Comparison of ENCODE assay signal across 8 cellular contexts in genomic region chr3:58630081-58630709, GRCh38. TPM values are rescaled to one million over a fixed set of nuclear protein-coding genes. Genes with fewer than 3 reads are reported as not detected.
DNase-seq lines count a peak whose midpoint lies in the region.

No MANE protein-coding gene starts in this region.

- DNase-seq in SKM-1 treated with dmso at 0.1 percent for 144 hours (lab: John Stamatoyannopoulos, UW; ENCODE audit: unreplicated experiment) (peak; percentile 44), SKM-1 (lab: John Stamatoyannopoulos, UW; ENCODE audit: unreplicated experiment) (no peak), NCI-H146 treated with DMSO at 0.1 percent for 48 hours (lab: John Stamatoyannopoulos, UW; ENCODE audit: unreplicated experiment) (peak; percentile 1), cerebellum (ENCODE audit: low spot score) (peak; percentile 79), left kidney (ENCODE audit: low read depth, low spot score) (peak; percentile 83), NCI-H1048 (lab: John Stamatoyannopoulos, UW) (no peak)
- peak; percentile 65 for DNase-seq in activated CD4-positive, CD25-positive, alpha-beta regulatory T cell treated with anti-CD3 and anti-CD28 coated beads, Interleukin-2, amount 50 U/mL, for 72 hours
- DNase-seq in stimulated activated CD4-positive, alpha-beta T cell treated with anti-CD3 and anti-CD28 coated beads, Interleukin-4, amount 100 ng/mL, for 4 hours, result peak; percentile 43 to 48

RNA-seq across cellular contexts. Expression of gene FAM3D, which starts 36.4 kb away (rescaled TPM):
- total RNA-seq in cerebellum, result not detected

RNA-seq across cellular contexts. Expression of gene FAM107A, which starts 53.0 kb away (rescaled TPM):
- total RNA-seq in cerebellum, result 13.1 TPM

Comparison
In these comparisons a context has a peak if more than half of its experiments do, and no peak if none do; other contexts are left out.
1. DNase-seq: peak in SKM-1 treated with dmso at 0.1 percent for 144 hours (single experiment), NCI-H146 treated with DMSO at 0.1 percent for 48 hours (single experiment), activated CD4-positive, CD25-positive, alpha-beta regulatory T cell treated with anti-CD3 and anti-CD28 coated beads, Interleukin-2, amount 50 U/mL, for 72 hours (single experiment), cerebellum (single experiment), left kidney (single experiment) and stimulated activated CD4-positive, alpha-beta T cell treated with anti-CD3 and anti-CD28 coated beads, Interleukin-4, amount 100 ng/mL, for 4 hours (2 of 2); none in SKM-1 (single experiment) and NCI-H1048 (single experiment).